15 cellular contexts compared by ENCODE assay signal in the genomic region with DNA sequence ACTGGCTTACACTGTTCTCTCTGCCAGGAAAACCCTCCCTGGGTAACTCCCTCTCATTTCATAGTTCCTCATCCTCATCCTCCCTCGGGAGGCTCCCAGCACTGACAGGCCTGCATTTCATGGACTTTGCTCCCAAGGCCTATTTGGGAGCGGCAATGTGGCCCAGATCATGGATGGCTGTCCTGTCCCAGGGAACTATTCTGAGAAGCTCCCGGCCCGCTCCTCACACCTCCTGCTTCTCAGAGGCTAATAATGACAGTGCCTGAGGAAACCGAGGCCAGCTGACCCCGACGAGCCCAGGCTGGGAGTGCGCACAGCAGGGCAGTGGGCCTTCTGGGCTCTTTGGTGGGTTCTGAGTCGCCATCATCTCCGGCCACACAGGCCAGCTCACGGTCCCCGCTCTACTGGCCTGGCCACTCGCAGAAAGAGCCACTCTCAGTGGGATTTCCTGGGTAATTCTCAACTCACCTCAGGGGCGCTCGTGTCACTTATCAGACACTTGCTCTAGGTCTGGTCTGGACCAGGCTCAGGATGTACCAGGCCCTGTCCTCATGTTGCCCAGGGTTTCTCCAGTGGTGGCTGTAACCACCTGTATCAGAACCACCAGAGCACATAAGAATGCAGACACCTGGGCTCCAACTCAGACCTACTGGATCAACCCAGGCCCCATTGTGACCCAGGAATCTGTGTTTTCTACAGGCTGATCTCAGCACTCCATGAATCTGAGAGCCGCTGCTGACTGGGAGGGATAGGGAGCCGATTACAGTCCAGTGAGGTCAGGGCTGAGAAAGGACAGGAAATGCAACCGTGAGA. TPM values are rescaled to one million over a fixed set of nuclear protein-coding genes. Genes with fewer than 3 reads are reported as not detected.
DNase-seq lines count a peak whose midpoint lies in the region; ATAC-seq, FAIRE-seq and TF ChIP-seq lines count a peak whose summit lies in the region.
"Had no signal": no experiment of that assay in that cellular context is flagged by ENCODE, and none has a peak within 500 bp of the region (broad histone marks: within the 10 kb centered on the region; RNA-seq: fewer than 3 reads in every experiment).

No MANE protein-coding gene starts in this region.

- H3K36me3 ChIP-seq in mucosa of descending colon (ENCODE audit: low read depth): no peaks in the 10 kb centered on the region

- H3K4me1 ChIP-seq in mucosa of descending colon (ENCODE audit: low read depth): peaks cover 57% of the 10 kb centered on the region

- H3K4me3 Mint-ChIP-seq in stimulated activated naive CD8-positive, alpha-beta T cell treated with anti-CD3 and anti-CD28 coated beads, Interleukin-15, Interleukin-2, amounts not matched to agents 100 ng/mL and 50 ng/mL, for 24 hours: peak overlapping the region; percentile 87
- peak overlapping the region; percentile 94 for H3K4me3 Mint-ChIP-seq in activated T-helper 17 cell treated with anti-CD3 and anti-CD28 coated beads, Interleukin-2, amount 50 U/mL, for 72 hours
- peak overlapping the region; percentile 80 for H3K4me3 Mint-ChIP-seq in type B pancreatic cell

- H3K4me1 Mint-ChIP-seq in stimulated activated naive CD8-positive, alpha-beta T cell treated with anti-CD3 and anti-CD28 coated beads, Interleukin-15, Interleukin-2, amounts not matched to agents 100 ng/mL and 50 ng/mL, for 24 hours (ENCODE audit: low read depth): peaks cover 29% of the 10 kb centered on the region
- H3K4me1 Mint-ChIP-seq in activated T-helper 17 cell treated with anti-CD3 and anti-CD28 coated beads, Interleukin-2, amount 50 U/mL, for 72 hours: peaks cover 5% of the 10 kb centered on the region
- peaks cover 10% of the 10 kb centered on the region for H3K4me1 Mint-ChIP-seq in type B pancreatic cell (ENCODE audit: unreplicated experiment)

- no peaks in the 10 kb centered on the region for H3K9me3 Mint-ChIP-seq in stimulated activated naive CD8-positive, alpha-beta T cell treated with anti-CD3 and anti-CD28 coated beads, Interleukin-15, Interleukin-2, amounts not matched to agents 100 ng/mL and 50 ng/mL, for 24 hours
- H3K9me3 Mint-ChIP-seq in activated T-helper 17 cell treated with anti-CD3 and anti-CD28 coated beads, Interleukin-2, amount 50 U/mL, for 72 hours: no peaks in the 10 kb centered on the region
- H3K9me3 Mint-ChIP-seq in type B pancreatic cell: no peaks in the 10 kb centered on the region

- TF ChIP-seq CTCF in mucosa of descending colon (IDR thresholded peaks at IDR 0.05): no peak
- no peak for TF ChIP-seq CTCF in type B pancreatic cell (conservative IDR thresholded peaks at IDR 0.05)

- no peaks in the 10 kb centered on the region for H3K27me3 Mint-ChIP-seq in stimulated activated naive CD8-positive, alpha-beta T cell treated with anti-CD3 and anti-CD28 coated beads, Interleukin-15, Interleukin-2, amounts not matched to agents 100 ng/mL and 50 ng/mL, for 24 hours
- no peaks in the 10 kb centered on the region for H3K27me3 Mint-ChIP-seq in activated T-helper 17 cell treated with anti-CD3 and anti-CD28 coated beads, Interleukin-2, amount 50 U/mL, for 72 hours
- no peaks in the 10 kb centered on the region for H3K27me3 Mint-ChIP-seq in type B pancreatic cell

- H3K4me3 ChIP-seq in mucosa of descending colon: no peak overlapping the region

- no peaks in the 10 kb centered on the region for H3K9me3 ChIP-seq in mucosa of descending colon

- H3K36me3 Mint-ChIP-seq in stimulated activated naive CD8-positive, alpha-beta T cell treated with anti-CD3 and anti-CD28 coated beads, Interleukin-15, Interleukin-2, amounts not matched to agents 100 ng/mL and 50 ng/mL, for 24 hours (ENCODE audit: low read depth): no peaks in the 10 kb centered on the region
- no peaks in the 10 kb centered on the region for H3K36me3 Mint-ChIP-seq in activated T-helper 17 cell treated with anti-CD3 and anti-CD28 coated beads, Interleukin-2, amount 50 U/mL, for 72 hours (ENCODE audit: low read depth)
- no peaks in the 10 kb centered on the region for H3K36me3 Mint-ChIP-seq in type B pancreatic cell

- no peak for ATAC-seq in stimulated activated naive CD8-positive, alpha-beta T cell treated with anti-CD3 and anti-CD28 coated beads, Interleukin-15, Interleukin-2, amounts not matched to agents 100 U/mL and 50 U/mL, for 24 hours
- ATAC-seq in activated T-helper 17 cell treated with anti-CD3 and anti-CD28 coated beads, Interleukin-2, amount 50 U/mL, for 72 hours (replicated peaks): no peak
- ATAC-seq in mucosa of descending colon: peak; percentile 53

- H3K27ac Mint-ChIP-seq in stimulated activated naive CD8-positive, alpha-beta T cell treated with anti-CD3 and anti-CD28 coated beads, Interleukin-15, Interleukin-2, amounts not matched to agents 100 ng/mL and 50 ng/mL, for 24 hours: no peak overlapping the region
- peak overlapping the region; percentile 54 for H3K27ac Mint-ChIP-seq in activated T-helper 17 cell treated with anti-CD3 and anti-CD28 coated beads, Interleukin-2, amount 50 U/mL, for 72 hours
- peak overlapping the region; percentile 18 for H3K27ac Mint-ChIP-seq in type B pancreatic cell

- intact Hi-C loops in mucosa of descending colon (cut with DNase I, micrococcal nuclease): no loop called here

- DNase-seq in stimulated activated naive CD8-positive, alpha-beta T cell treated with anti-CD3 and anti-CD28 coated beads, Interleukin-15, Interleukin-2, amounts not matched to agents 100 U/mL and 50 U/mL, for 24 hours: no peak
- peak; percentile 69 to 80 (median 80) for DNase-seq in mucosa of descending colon
- DNase-seq in type B pancreatic cell (ENCODE audit: extremely low spot score, unreplicated experiment): no peak
- no peak for DNase-seq in HuH-7.5 (ENCODE audit: low spot score)
- DNase-seq in urothelium cell line (ENCODE audit: low spot score): no peak
- no peak for DNase-seq in NCI-H1694 treated with DMSO at 0.1 percent for 48 hours (lab: John Stamatoyannopoulos, UW)
- DNase-seq: AML-193; cortex of kidney; Kasumi-1; NCI-H2029; NCI-H82; SIG-M5; stimulated activated CD4-positive, alpha-beta T cell treated with anti-CD3 and anti-CD28 coated beads, Interleukin-2, amount 100 ng/mL, for 24 hours had no signal

- no peak for FAIRE-seq in urothelium cell line (lab: Jason Lieb, UNC)

RNA-seq across cellular contexts. Expression of a gene that starts 2.0 kb away (rescaled TPM):
- total RNA-seq in activated T-helper 17 cell treated with anti-CD3 and anti-CD28 coated beads, Interleukin-2, amount 50 U/mL, for 72 hours: 10 to 100 TPM; 12.3 to 20.8 TPM
- total RNA-seq in mucosa of descending colon (10 to 100 TPM; 27.6 to 59.7 (median 48.3) TPM), type B pancreatic cell (ENCODE audit: low replicate concordance) (20.2 and 21.1 TPM in 2 replicates)

RNA-seq across cellular contexts. Expression of a gene that starts 31.7 kb away (rescaled TPM):
- total RNA-seq in activated T-helper 17 cell treated with anti-CD3 and anti-CD28 coated beads, Interleukin-2, amount 50 U/mL, for 72 hours: 10 to 100 TPM; 19.8 to 21.8 TPM
- total RNA-seq in mucosa of descending colon (10 to 100 TPM; 62.0 to 86.5 (median 71.2) TPM), type B pancreatic cell (ENCODE audit: low replicate concordance) (14.5 and 28.4 TPM in 2 replicates)

RNA-seq across cellular contexts. Expression of a gene that starts 32.3 kb away (rescaled TPM):
- total RNA-seq in activated T-helper 17 cell treated with anti-CD3 and anti-CD28 coated beads, Interleukin-2, amount 50 U/mL, for 72 hours: 100 to 1,000 TPM in 1 of 2 donors, 10 to 100 TPM in 1; 77.9 to 131 TPM
- total RNA-seq in mucosa of descending colon (100 to 1,000 TPM in 2 of 3 donors, 10 to 100 TPM in 1; 95.3 to 109 (median 109) TPM), type B pancreatic cell (ENCODE audit: low replicate concordance) (102 and 115 TPM in 2 replicates)

RNA-seq across cellular contexts. Expression of a gene that starts 42.5 kb away (rescaled TPM):
- total RNA-seq in activated T-helper 17 cell treated with anti-CD3 and anti-CD28 coated beads, Interleukin-2, amount 50 U/mL, for 72 hours: 10 to 100 TPM; 23.8 to 35.0 TPM
- total RNA-seq in mucosa of descending colon: 10 to 100 TPM; 56.2 to 89.4 (median 57.1) TPM
- 38.4 and 41.6 TPM in 2 replicates for total RNA-seq in type B pancreatic cell (ENCODE audit: low replicate concordance)

RNA-seq across cellular contexts. Expression of a gene that starts 50.8 kb away (rescaled TPM):
- total RNA-seq in activated T-helper 17 cell treated with anti-CD3 and anti-CD28 coated beads, Interleukin-2, amount 50 U/mL, for 72 hours: 10 to 100 TPM; 57.7 to 76.0 TPM
- total RNA-seq in mucosa of descending colon (100 to 1,000 TPM; 107 to 158 (median 128) TPM), type B pancreatic cell (ENCODE audit: low replicate concordance) (126 and 224 TPM in 2 replicates)

Comparison
In these comparisons a context has a peak if more than half of its experiments do, and no peak if none do; other contexts are left out.
1. DNase-seq: peak in mucosa of descending colon (3 of 3); none in stimulated activated naive CD8-positive, alpha-beta T cell treated with anti-CD3 and anti-CD28 coated beads, Interleukin-15, Interleukin-2, amounts not matched to agents 100 U/mL and 50 U/mL, for 24 hours (single experiment), type B pancreatic cell (single experiment), HuH-7.5 (single experiment), urothelium cell line (single experiment) and NCI-H1694 treated with DMSO at 0.1 percent for 48 hours (single experiment).
2. Peak in every context shown above with its lines, with median percentiles within 50 percentile points of each other: H3K4me3 Mint-ChIP-seq.